In the genomic region with DNA sequence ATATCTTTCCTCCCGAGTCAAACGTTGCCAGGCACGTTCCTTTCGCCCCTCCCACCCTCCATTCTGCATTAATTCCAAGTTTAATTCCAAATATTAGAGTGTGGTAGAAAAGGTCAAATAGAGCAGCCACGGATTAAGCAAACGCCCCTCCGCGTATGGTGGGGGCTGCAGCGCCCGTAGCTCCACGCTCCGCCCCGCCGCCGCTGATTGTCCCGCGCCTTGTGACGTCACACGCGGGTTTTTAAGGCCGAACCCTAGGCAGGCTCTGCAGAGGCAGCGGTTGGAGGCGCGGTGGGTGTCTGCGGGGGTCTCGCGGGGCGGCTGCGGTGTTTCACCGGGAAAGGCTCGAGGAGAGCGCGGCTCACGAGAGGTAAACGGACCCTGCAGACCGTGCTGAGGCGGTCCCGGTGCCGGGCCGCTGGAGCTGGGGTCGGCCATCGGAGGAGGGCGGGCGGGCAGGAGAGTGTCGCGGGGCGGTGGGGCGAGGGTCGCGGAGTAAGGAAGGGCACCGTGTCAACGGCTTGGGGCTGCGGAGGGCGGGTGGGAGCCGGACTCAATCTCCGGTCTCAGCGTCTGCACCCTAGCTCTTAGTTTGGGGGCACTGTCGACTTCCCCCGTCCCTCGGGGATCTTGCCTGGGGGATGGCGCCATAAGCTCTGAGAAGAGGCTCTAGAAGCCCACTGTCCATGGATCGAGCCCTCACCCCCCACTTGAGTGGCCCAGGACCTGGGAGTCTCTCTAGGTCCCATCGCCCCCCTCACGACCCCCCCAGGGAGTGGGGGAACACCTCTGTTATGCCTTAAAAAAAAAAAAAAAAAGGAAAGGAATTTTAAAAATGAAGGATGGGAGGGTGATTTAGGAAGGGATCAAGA, we compare ENCODE assay signal across 8 cellular contexts. TPM values are rescaled to one million over a fixed set of nuclear protein-coding genes. Genes with fewer than 3 reads are reported as not detected.
A peak's percentile ranks its signal among the peaks of the same experiment; 100 is the strongest.
DNase-seq lines count a peak whose midpoint lies in the region; ATAC-seq and TF ChIP-seq lines count a peak whose summit lies in the region.

TSS of gene ARL4D (plus strand) at position 270 of the 872 bp plus-strand sequence. CDS start 740 bp downstream, outside the sequence.

- DNase-seq in EH (ENCODE audit: low read depth) (peak; percentile 79), HuH-7.5 (ENCODE audit: low spot score) (peak; percentile 62)
- DNase-seq in activated T-cell treated with anti-CD3 and anti-CD28 coated beads, Interleukin-2, amount 50 U/mL, for 72 hours, result peak; percentile 86 to 87
- peak; percentile 67 to 72 for DNase-seq in stimulated activated CD8-positive, alpha-beta memory T cell treated with anti-CD3 and anti-CD28 coated beads, Interleukin-7, amount 100 ng/mL, for 1 hour (ENCODE audit: low read depth in 2 of 2)

- H3K4me1 Mint-ChIP-seq in activated T-cell treated with anti-CD3 and anti-CD28 coated beads, Interleukin-2, amount 50 U/mL, for 72 hours (ENCODE audit: low read depth), result peaks cover 11% of the 10 kb centered on the region

- no peaks in the 10 kb centered on the region for H3K27me3 Mint-ChIP-seq in activated T-cell treated with anti-CD3 and anti-CD28 coated beads, Interleukin-2, amount 50 U/mL, for 72 hours (ENCODE audit: low read depth)

- H3K27ac Mint-ChIP-seq in activated T-cell treated with anti-CD3 and anti-CD28 coated beads, Interleukin-2, amount 50 U/mL, for 72 hours, result peak within 1 kb of the TSS; percentile 15

- H3K9me3 Mint-ChIP-seq in activated T-cell treated with anti-CD3 and anti-CD28 coated beads, Interleukin-2, amount 50 U/mL, for 72 hours, result no peaks in the 10 kb centered on the region

- ATAC-seq in activated T-cell treated with anti-CD3 and anti-CD28 coated beads, Interleukin-2, amount 50 U/mL, for 72 hours (replicated peaks in 1 of 2), result peak; percentile 88 to 93
- ATAC-seq in esophagus mucosa, result peak; percentile 50
- ATAC-seq in HG03045 (IDR thresholded peaks at IDR 0.05; ENCODE audit: unreplicated experiment), result no peak

- H3K27ac ChIP-seq in muscle layer of duodenum (ENCODE audit: low read length), result peak within 1 kb of the TSS; percentile 67

- peak within 1 kb of the TSS; percentile 84 to 95 for H3K4me3 Mint-ChIP-seq in activated T-cell treated with anti-CD3 and anti-CD28 coated beads, Interleukin-2, amount 50 U/mL, for 72 hours

- peak within 1 kb of the TSS; percentile 79 to 84 for H3K4me3 ChIP-seq in muscle layer of duodenum (ENCODE audit: low read depth in 1 of 2, low read length in 2 of 2)

- H3K9me3 ChIP-seq in muscle layer of duodenum (ENCODE audit: control insufficient read depth in 1 of 2, low read length in 2 of 2), result no peaks in the 10 kb centered on the region

- H3K36me3 Mint-ChIP-seq in activated T-cell treated with anti-CD3 and anti-CD28 coated beads, Interleukin-2, amount 50 U/mL, for 72 hours (ENCODE audit: insufficient read depth in 2 of 2), result no peaks in the 10 kb centered on the region

- H3K27me3 ChIP-seq in muscle layer of duodenum (ENCODE audit: low read depth, low read length), result no peaks in the 10 kb centered on the region

- H3K36me3 ChIP-seq in muscle layer of duodenum (ENCODE audit: control insufficient read depth in 1 of 2, insufficient read depth in 2 of 2, low read length in 2 of 2), result no peaks in the 10 kb centered on the region

- H3K4me1 ChIP-seq in muscle layer of duodenum (ENCODE audit: control insufficient read depth in 1 of 2, insufficient read depth in 2 of 2, low read length in 2 of 2), result peaks cover 3 to 43% of the 10 kb centered on the region in 2 donors

TF ChIP-seq in PFSK-1, 5 proteins besides CTCF, POLR2A, EP300 and RAD21:
- TF ChIP-seq FOXP2 (optimal IDR thresholded peaks at IDR 0.05; ENCODE audit: borderline replicate concordance, extremely low read depth, extremely low read length, insufficient read depth) (peak; percentile 55), TAF1 (IDR thresholded peaks at IDR 0.05; ENCODE audit: borderline replicate concordance, insufficient read depth, low read length) (peak; percentile 84), POLR2AphosphoS5 (IDR thresholded peaks at IDR 0.05; ENCODE audit: low read depth, low read length) (peak; percentile 99), SIN3A (IDR thresholded peaks at IDR 0.05; ENCODE audit: borderline replicate concordance, insufficient read depth, low read length) (no peak)
- TF ChIP-seq, protein P1, sequence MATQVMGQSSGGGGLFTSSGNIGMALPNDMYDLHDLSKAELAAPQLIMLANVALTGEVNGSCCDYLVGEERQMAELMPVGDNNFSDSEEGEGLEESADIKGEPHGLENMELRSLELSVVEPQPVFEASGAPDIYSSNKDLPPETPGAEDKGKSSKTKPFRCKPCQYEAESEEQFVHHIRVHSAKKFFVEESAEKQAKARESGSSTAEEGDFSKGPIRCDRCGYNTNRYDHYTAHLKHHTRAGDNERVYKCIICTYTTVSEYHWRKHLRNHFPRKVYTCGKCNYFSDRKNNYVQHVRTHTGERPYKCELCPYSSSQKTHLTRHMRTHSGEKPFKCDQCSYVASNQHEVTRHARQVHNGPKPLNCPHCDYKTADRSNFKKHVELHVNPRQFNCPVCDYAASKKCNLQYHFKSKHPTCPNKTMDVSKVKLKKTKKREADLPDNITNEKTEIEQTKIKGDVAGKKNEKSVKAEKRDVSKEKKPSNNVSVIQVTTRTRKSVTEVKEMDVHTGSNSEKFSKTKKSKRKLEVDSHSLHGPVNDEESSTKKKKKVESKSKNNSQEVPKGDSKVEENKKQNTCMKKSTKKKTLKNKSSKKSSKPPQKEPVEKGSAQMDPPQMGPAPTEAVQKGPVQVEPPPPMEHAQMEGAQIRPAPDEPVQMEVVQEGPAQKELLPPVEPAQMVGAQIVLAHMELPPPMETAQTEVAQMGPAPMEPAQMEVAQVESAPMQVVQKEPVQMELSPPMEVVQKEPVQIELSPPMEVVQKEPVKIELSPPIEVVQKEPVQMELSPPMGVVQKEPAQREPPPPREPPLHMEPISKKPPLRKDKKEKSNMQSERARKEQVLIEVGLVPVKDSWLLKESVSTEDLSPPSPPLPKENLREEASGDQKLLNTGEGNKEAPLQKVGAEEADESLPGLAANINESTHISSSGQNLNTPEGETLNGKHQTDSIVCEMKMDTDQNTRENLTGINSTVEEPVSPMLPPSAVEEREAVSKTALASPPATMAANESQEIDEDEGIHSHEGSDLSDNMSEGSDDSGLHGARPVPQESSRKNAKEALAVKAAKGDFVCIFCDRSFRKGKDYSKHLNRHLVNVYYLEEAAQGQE (IDR thresholded peaks at IDR 0.05; ENCODE audit: insufficient read depth in 1 of 2, low read depth in 2 of 2, low read length in 2 of 2), result no peak

RNA-seq across cellular contexts. Expression of gene ARL4D, which starts in this region (rescaled TPM):
- 36.5 TPM for polyA plus RNA-seq in PFSK-1 (2012; ENCODE audit: insufficient read length, low read depth)
- 1 to 10 TPM; 3.2 to 3.6 TPM for total RNA-seq in activated T-cell treated with anti-CD3 and anti-CD28 coated beads, Interleukin-2, amount 50 U/mL, for 72 hours
- total RNA-seq in esophagus mucosa, result 123 TPM

Comparison
In these comparisons a context has a peak if more than half of its experiments do, and no peak if none do; other contexts are left out.
1. RNA of gene ARL4D (total RNA-seq): 123 TPM in esophagus mucosa (single experiment); 3.2 to 3.6 TPM in activated T-cell treated with anti-CD3 and anti-CD28 coated beads, Interleukin-2, amount 50 U/mL, for 72 hours; every median in the first group is over 10 times any median in the second.
2. Peak in every context shown above with its lines, with median percentiles within 50 percentile points of each other: DNase-seq.